ENCODE assay signal across 24 cellular contexts in the genomic region with DNA sequence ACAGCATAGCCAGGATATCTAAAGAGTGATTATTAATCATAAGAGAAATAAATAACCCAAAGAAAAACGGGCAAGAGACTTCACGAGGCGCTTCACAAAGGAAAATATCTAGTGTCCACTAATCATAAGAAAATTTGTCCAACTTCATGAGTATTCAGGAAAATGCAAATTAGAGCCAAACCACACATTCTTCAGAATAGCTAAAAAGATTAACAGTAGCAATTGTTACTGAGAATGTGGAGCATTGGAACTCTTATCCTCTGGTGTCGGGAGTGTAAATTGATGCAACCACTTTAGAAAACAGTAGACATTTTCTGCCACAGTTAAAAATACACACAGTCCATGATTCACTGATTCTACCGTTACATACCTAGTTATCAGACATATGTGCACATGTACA.
"Had no signal": no experiment of that assay in that cellular context is flagged by ENCODE, and none has a peak within 500 bp of the region (broad histone marks: within the 10 kb centered on the region; RNA-seq: fewer than 3 reads in every experiment).

No MANE protein-coding gene starts in this region.

- H3K27ac Mint-ChIP-seq: activated naive CD8-positive, alpha-beta T cell treated with anti-CD3 and anti-CD28 coated beads for 36 hours; brain; naive thymus-derived CD8-positive, alpha-beta T cell; T-helper 1 cell treated with Interleukin-12 subunit alpha and Interleukin-12 subunit beta and Interleukin-4 antibody, amounts not matched to agents 30 μg/mL and 1 μg/mL, for 36 hours; WTC11 had no signal

- H3K9me3 ChIP-seq: gastrocnemius medialis, ovary, thyroid gland, upper lobe of right lung had no signal

- H3K4me3 Mint-ChIP-seq: activated naive CD8-positive, alpha-beta T cell treated with anti-CD3 and anti-CD28 coated beads for 36 hours; brain; naive thymus-derived CD8-positive, alpha-beta T cell; T-helper 1 cell treated with Interleukin-12 subunit alpha and Interleukin-12 subunit beta and Interleukin-4 antibody, amounts not matched to agents 30 μg/mL and 1 μg/mL, for 36 hours; WTC11 had no signal

- H3K27me3 ChIP-seq: gastrocnemius medialis, ovary, right atrium auricular region, thyroid gland, upper lobe of right lung had no signal

- DNase-seq: activated naive CD4-positive, alpha-beta T cell; activated naive CD8-positive, alpha-beta T cell treated with anti-CD3 and anti-CD28 coated beads for 36 hours; activated T-cell treated with anti-CD3 and anti-CD28 coated beads, Interleukin-2, amount 50 U/mL, for 1 hour; amniotic stem cell; caudate nucleus; dermis blood vessel endothelial cell; effector CD8-positive, alpha-beta T cell; erythroblast; gastrocnemius medialis; hippocampal formation; left ventricle myocardium inferior; naive thymus-derived CD8-positive, alpha-beta T cell; ovary; psoas muscle; stimulated activated CD4-positive, alpha-beta T cell treated with anti-CD3 and anti-CD28 coated beads, Interleukin-4, amount 100 ng/mL, for 24 hours; stimulated activated naive CD8-positive, alpha-beta T cell treated with anti-CD3 and anti-CD28 coated beads, Interleukin-15, Interleukin-2, amounts not matched to agents 100 U/mL and 50 U/mL, for 24 hours; substantia nigra; T1000; thyroid gland; upper lobe of right lung had no signal

- H3K27ac ChIP-seq: gastrocnemius medialis, left ventricle myocardium inferior, ovary, psoas muscle, right atrium auricular region, thyroid gland, upper lobe of right lung had no signal

- H3K4me1 ChIP-seq: gastrocnemius medialis, left ventricle myocardium inferior, psoas muscle, right atrium auricular region, thyroid gland, upper lobe of right lung had no signal

- H3K36me3 ChIP-seq: gastrocnemius medialis, ovary, right atrium auricular region, thyroid gland, upper lobe of right lung had no signal

- ATAC-seq: gastrocnemius medialis; naive thymus-derived CD8-positive, alpha-beta T cell; psoas muscle; stimulated activated naive CD8-positive, alpha-beta T cell treated with anti-CD3 and anti-CD28 coated beads, Interleukin-15, Interleukin-2, amounts not matched to agents 100 U/mL and 50 U/mL, for 24 hours; upper lobe of right lung; WTC11 had no signal

- H3K4me3 ChIP-seq: gastrocnemius medialis, left ventricle myocardium inferior, ovary, psoas muscle, right atrium auricular region, thyroid gland, upper lobe of right lung had no signal

- H3K27me3 Mint-ChIP-seq: activated naive CD8-positive, alpha-beta T cell treated with anti-CD3 and anti-CD28 coated beads for 36 hours; brain; naive thymus-derived CD8-positive, alpha-beta T cell had no signal

- H3K4me1 Mint-ChIP-seq: activated naive CD8-positive, alpha-beta T cell treated with anti-CD3 and anti-CD28 coated beads for 36 hours; brain; naive thymus-derived CD8-positive, alpha-beta T cell; WTC11 had no signal
